In the genomic region with DNA sequence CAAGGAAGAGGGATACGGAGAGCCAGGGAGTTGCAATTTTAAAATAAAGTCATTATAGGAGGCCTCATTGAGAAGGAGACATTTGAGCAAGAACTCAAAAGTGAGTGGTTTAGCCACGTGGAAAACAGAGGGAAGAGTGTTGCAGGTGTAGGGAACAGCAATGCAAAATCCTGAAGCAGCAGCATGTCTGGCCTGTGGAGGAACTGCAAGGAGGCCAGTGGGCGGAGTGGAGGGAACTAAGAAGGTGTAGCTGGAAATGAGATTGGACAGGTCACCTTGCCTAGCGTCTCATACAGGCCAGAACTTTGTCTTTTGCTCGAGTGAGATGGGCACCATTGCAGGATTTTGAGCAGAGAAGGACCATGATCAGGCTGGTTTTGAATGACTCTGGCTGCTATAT, we compare ENCODE assay signal across 15 cellular contexts. TPM values are rescaled to one million over a fixed set of nuclear protein-coding genes. Genes with fewer than 3 reads are reported as not detected.
DNase-seq lines count a peak whose midpoint lies in the region; ATAC-seq and TF ChIP-seq lines count a peak whose summit lies in the region.
"Had no signal": no experiment of that assay in that cellular context is flagged by ENCODE, and none has a peak within 500 bp of the region (broad histone marks: within the 10 kb centered on the region; RNA-seq: fewer than 3 reads in every experiment).

No MANE protein-coding gene starts in this region.

- peak overlapping the region; percentile 31 to 94 (median 88) for H3K27ac Mint-ChIP-seq in CD4-positive, alpha-beta memory T cell
- H3K27ac Mint-ChIP-seq in central memory CD8-positive, alpha-beta T cell (ENCODE audit: low read depth): no peak overlapping the region
- peak overlapping the region; percentile 29 to 92 (median 80) for H3K27ac Mint-ChIP-seq in naive thymus-derived CD8-positive, alpha-beta T cell
- H3K27ac Mint-ChIP-seq in CD14-positive monocyte: no peak overlapping the region
- H3K27ac Mint-ChIP-seq in activated T-helper 1 cell treated with anti-CD3 and anti-CD28 coated beads, Interleukin-12 subunit alpha, Interleukin-12 subunit beta, Interleukin-2, Interleukin-4 antibody, amounts not matched to agents 30 ng/mL and 10 ng/mL and 1 ng/mL, durations not matched to agents 14 hours and 24 hours and 36 hours: no peak overlapping the region
- H3K27ac Mint-ChIP-seq in activated T-helper 2 cell treated with anti-CD3 and anti-CD28 coated beads, Interferon-gamma antibody, Interleukin-2, Interleukin-4, amounts not matched to agents 10 μg/mL and 5 μg/mL and 100 μg/mL, durations not matched to agents 14 hours and 24 hours and 36 hours: no peak overlapping the region

- no peak for TF ChIP-seq POLR2A in Peyer's patch (IDR thresholded peaks at IDR 0.05)

- no peak overlapping the region for H3K4me3 ChIP-seq in CD4-positive, alpha-beta memory T cell (ENCODE audit: low read length in 2 of 2)
- H3K4me3 ChIP-seq in H7 (ENCODE audit: insufficient read depth, low read depth, low read length) (no peak overlapping the region), Peyer's patch (no peak overlapping the region)
- H3K4me3 ChIP-seq: BLaER1 treated with 17β-estradiol and CSF1 and Interleukin-3, amounts not matched to agents 10 nM and 100 nM had no signal

- no peaks in the 10 kb centered on the region for H3K9me3 ChIP-seq in CD4-positive, alpha-beta memory T cell (ENCODE audit: control insufficient read depth in 1 of 2, low read length in 2 of 2)
- no peaks in the 10 kb centered on the region for H3K9me3 ChIP-seq in Peyer's patch
- H3K9me3 ChIP-seq: BLaER1 treated with 17β-estradiol and CSF1 and Interleukin-3, amounts not matched to agents 10 nM and 100 nM had no signal

- peaks cover 13 to 23% (median 17%) of the 10 kb centered on the region in 4 donors for H3K4me1 Mint-ChIP-seq in CD4-positive, alpha-beta memory T cell
- peaks cover 7% of the 10 kb centered on the region for H3K4me1 Mint-ChIP-seq in central memory CD8-positive, alpha-beta T cell
- peaks cover 6 to 22% (median 13%) of the 10 kb centered on the region in 4 donors for H3K4me1 Mint-ChIP-seq in naive thymus-derived CD8-positive, alpha-beta T cell
- H3K4me1 Mint-ChIP-seq in CD14-positive monocyte: peaks cover 7% of the 10 kb centered on the region
- H3K4me1 Mint-ChIP-seq in activated T-helper 1 cell treated with anti-CD3 and anti-CD28 coated beads, Interleukin-12 subunit alpha, Interleukin-12 subunit beta, Interleukin-2, Interleukin-4 antibody, amounts not matched to agents 30 ng/mL and 10 ng/mL and 1 ng/mL, durations not matched to agents 14 hours and 24 hours and 36 hours (ENCODE audit: low read depth): peaks cover 6% of the 10 kb centered on the region
- no peaks in the 10 kb centered on the region for H3K4me1 Mint-ChIP-seq in activated T-helper 2 cell treated with anti-CD3 and anti-CD28 coated beads, Interferon-gamma antibody, Interleukin-2, Interleukin-4, amounts not matched to agents 10 μg/mL and 5 μg/mL and 100 μg/mL, durations not matched to agents 14 hours and 24 hours and 36 hours (ENCODE audit: low read depth)

- intact Hi-C loops in CD4-positive, alpha-beta memory T cell (cut with micrococcal nuclease): no loop called here
- intact Hi-C loops in CD14-positive monocyte (cut with micrococcal nuclease): no loop called here
- intact Hi-C loops in activated T-helper 1 cell treated with anti-CD3 and anti-CD28 coated beads, Interleukin-12 subunit alpha, Interleukin-12 subunit beta, Interleukin-2, Interleukin-4 antibody, amounts not matched to agents 30 ng/mL and 10 ng/mL and 1 ng/mL, durations not matched to agents 14 hours and 24 hours and 36 hours (cut with micrococcal nuclease): no loop called here
- intact Hi-C loops in activated T-helper 2 cell treated with anti-CD3 and anti-CD28 coated beads, Interferon-gamma antibody, Interleukin-2, Interleukin-4, amounts not matched to agents 10 μg/mL and 5 μg/mL and 100 μg/mL, durations not matched to agents 14 hours and 24 hours and 36 hours (cut with micrococcal nuclease): no loop called here

- H3K9me3 Mint-ChIP-seq in CD4-positive, alpha-beta memory T cell: no peaks in the 10 kb centered on the region
- no peaks in the 10 kb centered on the region for H3K9me3 Mint-ChIP-seq in central memory CD8-positive, alpha-beta T cell
- no peaks in the 10 kb centered on the region for H3K9me3 Mint-ChIP-seq in naive thymus-derived CD8-positive, alpha-beta T cell
- H3K9me3 Mint-ChIP-seq in CD14-positive monocyte: no peaks in the 10 kb centered on the region
- no peaks in the 10 kb centered on the region for H3K9me3 Mint-ChIP-seq in activated T-helper 1 cell treated with anti-CD3 and anti-CD28 coated beads, Interleukin-12 subunit alpha, Interleukin-12 subunit beta, Interleukin-2, Interleukin-4 antibody, amounts not matched to agents 30 ng/mL and 10 ng/mL and 1 ng/mL, durations not matched to agents 14 hours and 24 hours and 36 hours
- no peaks in the 10 kb centered on the region for H3K9me3 Mint-ChIP-seq in activated T-helper 2 cell treated with anti-CD3 and anti-CD28 coated beads, Interferon-gamma antibody, Interleukin-2, Interleukin-4, amounts not matched to agents 10 μg/mL and 5 μg/mL and 100 μg/mL, durations not matched to agents 14 hours and 24 hours and 36 hours

- no peaks in the 10 kb centered on the region for H3K27me3 ChIP-seq in CD4-positive, alpha-beta memory T cell (ENCODE audit: insufficient read depth, low read length)
- no peaks in the 10 kb centered on the region for H3K27me3 ChIP-seq in H7 (ENCODE audit: control insufficient read depth, insufficient read depth, low read length)
- H3K27me3 ChIP-seq in Peyer's patch: no peaks in the 10 kb centered on the region

- H3K27ac ChIP-seq in CD4-positive, alpha-beta memory T cell (ENCODE audit: low read depth, low read length): no peak overlapping the region
- no peak overlapping the region for H3K27ac ChIP-seq in Peyer's patch
- H3K27ac ChIP-seq: BLaER1 treated with 17β-estradiol and CSF1 and Interleukin-3, amounts not matched to agents 10 nM and 100 nM had no signal

- no peaks in the 10 kb centered on the region for H3K36me3 Mint-ChIP-seq in CD4-positive, alpha-beta memory T cell
- H3K36me3 Mint-ChIP-seq in central memory CD8-positive, alpha-beta T cell (ENCODE audit: insufficient read depth): no peaks in the 10 kb centered on the region
- H3K36me3 Mint-ChIP-seq in naive thymus-derived CD8-positive, alpha-beta T cell: no peaks in the 10 kb centered on the region
- H3K36me3 Mint-ChIP-seq in CD14-positive monocyte: no peaks in the 10 kb centered on the region
- no peaks in the 10 kb centered on the region for H3K36me3 Mint-ChIP-seq in activated T-helper 1 cell treated with anti-CD3 and anti-CD28 coated beads, Interleukin-12 subunit alpha, Interleukin-12 subunit beta, Interleukin-2, Interleukin-4 antibody, amounts not matched to agents 30 ng/mL and 10 ng/mL and 1 ng/mL, durations not matched to agents 14 hours and 24 hours and 36 hours (ENCODE audit: low read depth)
- no peaks in the 10 kb centered on the region for H3K36me3 Mint-ChIP-seq in activated T-helper 2 cell treated with anti-CD3 and anti-CD28 coated beads, Interferon-gamma antibody, Interleukin-2, Interleukin-4, amounts not matched to agents 10 μg/mL and 5 μg/mL and 100 μg/mL, durations not matched to agents 14 hours and 24 hours and 36 hours (ENCODE audit: low read depth)

- ATAC-seq in central memory CD8-positive, alpha-beta T cell (replicated peaks; ENCODE audit: extremely low read depth, poor library complexity, severe bottlenecking): no peak
- ATAC-seq in naive thymus-derived CD8-positive, alpha-beta T cell: no peak

- no peak for DNase-seq in CD4-positive, alpha-beta memory T cell
- DNase-seq in H7 (peak; percentile 17), Peyer's patch (no peak), CD14-positive monocyte (ENCODE audit: low spot score) (no peak)
- DNase-seq in central memory CD8-positive, alpha-beta T cell (ENCODE audit: low spot score in 2 of 2): no peak
- DNase-seq in naive thymus-derived CD8-positive, alpha-beta T cell: no peak
- DNase-seq in activated T-helper 1 cell treated with anti-CD3 and anti-CD28 coated beads, Interleukin-12 subunit alpha, Interleukin-12 subunit beta, Interleukin-2, Interleukin-4 antibody, amounts not matched to agents 30 ng/mL and 10 ng/mL and 1 ng/mL, durations not matched to agents 14 hours and 24 hours and 36 hours (ENCODE audit: low spot score): no peak
- DNase-seq in activated T-helper 2 cell treated with anti-CD3 and anti-CD28 coated beads, Interferon-gamma antibody, Interleukin-2, Interleukin-4, amounts not matched to agents 10 μg/mL and 5 μg/mL and 100 μg/mL, durations not matched to agents 14 hours and 24 hours and 36 hours (ENCODE audit: low spot score): no peak
- DNase-seq: DMS53, NCI-H1048, NCI-H1694, NCI-H2171, NCI-H82, SHP77 treated with DMSO at 0.1 percent for 48 hours had no signal

- TF ChIP-seq CTCF in Peyer's patch (IDR thresholded peaks at IDR 0.05) (no peak), CD14-positive monocyte (IDR thresholded peaks at IDR 0.05) (no peak)

- CTCF ChIA-PET in CD4-positive, alpha-beta memory T cell (lab: Charles Lee; ENCODE audit: partially characterized antibody): interaction anchor here (2.0 kb wide), 1 partner anchor 14 kb away, joined by 5 read pairs; no protein-coding TSS in a partner anchor

- peaks cover 15% of the 10 kb centered on the region for H3K4me1 ChIP-seq in CD4-positive, alpha-beta memory T cell (ENCODE audit: insufficient read depth, low read length)
- H3K4me1 ChIP-seq in Peyer's patch: peaks cover 0 to 5% (median 0%) of the 10 kb centered on the region in 4 donors
- H3K4me1 ChIP-seq: BLaER1 treated with 17β-estradiol and CSF1 and Interleukin-3, amounts not matched to agents 10 nM and 100 nM had no signal

- POLR2A ChIA-PET in CD4-positive, alpha-beta memory T cell (lab: Charles Lee; ENCODE audit: partially characterized antibody): interaction anchor here (2.0 kb wide), 1 partner anchor 11 kb away, joined by 13 read pairs; no protein-coding TSS in a partner anchor
- POLR2A ChIA-PET in naive thymus-derived CD8-positive, alpha-beta T cell (lab: Charles Lee): interaction anchor here (2.5 kb wide), 1 partner anchor 10 kb away, joined by 11 read pairs; no protein-coding TSS in a partner anchor

- no peaks in the 10 kb centered on the region for H3K36me3 ChIP-seq in CD4-positive, alpha-beta memory T cell (ENCODE audit: insufficient read depth, low read length)
- H3K36me3 ChIP-seq in H7 (replicated peaks; ENCODE audit: control insufficient read depth, insufficient read depth, low read length) (no peaks in the 10 kb centered on the region), Peyer's patch (no peaks in the 10 kb centered on the region)
- H3K36me3 ChIP-seq: BLaER1 treated with 17β-estradiol and CSF1 and Interleukin-3, amounts not matched to agents 10 nM and 100 nM had no signal

- no peaks in the 10 kb centered on the region for H3K27me3 Mint-ChIP-seq in CD4-positive, alpha-beta memory T cell
- no peaks in the 10 kb centered on the region for H3K27me3 Mint-ChIP-seq in central memory CD8-positive, alpha-beta T cell
- H3K27me3 Mint-ChIP-seq in naive thymus-derived CD8-positive, alpha-beta T cell: no peaks in the 10 kb centered on the region
- peaks cover 4% of the 10 kb centered on the region in 3 donors for H3K27me3 Mint-ChIP-seq in CD14-positive monocyte (ENCODE audit: low read depth in 3 of 3)
- H3K27me3 Mint-ChIP-seq in activated T-helper 1 cell treated with anti-CD3 and anti-CD28 coated beads, Interleukin-12 subunit alpha, Interleukin-12 subunit beta, Interleukin-2, Interleukin-4 antibody, amounts not matched to agents 30 ng/mL and 10 ng/mL and 1 ng/mL, durations not matched to agents 14 hours and 24 hours and 36 hours (ENCODE audit: insufficient read depth): peaks cover 9% of the 10 kb centered on the region
- H3K27me3 Mint-ChIP-seq in activated T-helper 2 cell treated with anti-CD3 and anti-CD28 coated beads, Interferon-gamma antibody, Interleukin-2, Interleukin-4, amounts not matched to agents 10 μg/mL and 5 μg/mL and 100 μg/mL, durations not matched to agents 14 hours and 24 hours and 36 hours (ENCODE audit: low read depth): peaks cover 14% of the 10 kb centered on the region

- H3K4me3 Mint-ChIP-seq in CD4-positive, alpha-beta memory T cell: peak overlapping the region in 5 of 8 donors; percentile 24 to 69 (median 54)
- H3K4me3 Mint-ChIP-seq in central memory CD8-positive, alpha-beta T cell: peak overlapping the region; percentile 4
- H3K4me3 Mint-ChIP-seq in naive thymus-derived CD8-positive, alpha-beta T cell: peak overlapping the region in 8 of 10 donors; percentile 16 to 72 (median 56)
- no peak overlapping the region for H3K4me3 Mint-ChIP-seq in CD14-positive monocyte
- H3K4me3 Mint-ChIP-seq in activated T-helper 1 cell treated with anti-CD3 and anti-CD28 coated beads, Interleukin-12 subunit alpha, Interleukin-12 subunit beta, Interleukin-2, Interleukin-4 antibody, amounts not matched to agents 30 ng/mL and 10 ng/mL and 1 ng/mL, durations not matched to agents 14 hours and 24 hours and 36 hours: no peak overlapping the region
- H3K4me3 Mint-ChIP-seq in activated T-helper 2 cell treated with anti-CD3 and anti-CD28 coated beads, Interferon-gamma antibody, Interleukin-2, Interleukin-4, amounts not matched to agents 10 μg/mL and 5 μg/mL and 100 μg/mL, durations not matched to agents 14 hours and 24 hours and 36 hours (ENCODE audit: low read depth): no peak overlapping the region

RNA-seq across cellular contexts. Expression of a gene that starts 34.9 kb away (rescaled TPM):
- 1 to 10 TPM; 1.7 to 2.7 TPM for total RNA-seq in CD4-positive, alpha-beta memory T cell
- under 1 TPM in 1 of 2 donors, not detected in 1; 0.26 TPM for polyA plus RNA-seq in CD4-positive, alpha-beta memory T cell
- total RNA-seq in H7 (2014; rRNA removed; shearing (Covaris generic)): 1.1 and 8.6 TPM in 2 replicates
- 1 to 10 TPM; 3.9 to 5.1 TPM for total RNA-seq in naive thymus-derived CD8-positive, alpha-beta T cell
- 1 to 10 TPM in 2 of 3 donors, not detected in 1; 2.1 TPM for polyA plus RNA-seq in naive thymus-derived CD8-positive, alpha-beta T cell
- 1 to 10 TPM in 1 of 4 donors, not detected in 3; 5.0 TPM for total RNA-seq in Peyer's patch
- not detected for polyA plus RNA-seq in CD14-positive monocyte
- 0.54 and 0.57 TPM in 2 replicates for total RNA-seq in activated T-helper 1 cell treated with anti-CD3 and anti-CD28 coated beads, Interleukin-12 subunit alpha, Interleukin-12 subunit beta, Interleukin-2, Interleukin-4 antibody, amounts not matched to agents 30 ng/mL and 10 ng/mL and 1 ng/mL, durations not matched to agents 14 hours and 24 hours and 36 hours
- 0.51 TPM in 1 of 2 replicates, not detected in the other for total RNA-seq in activated T-helper 2 cell treated with anti-CD3 and anti-CD28 coated beads, Interferon-gamma antibody, Interleukin-2, Interleukin-4, amounts not matched to agents 10 μg/mL and 5 μg/mL and 100 μg/mL, durations not matched to agents 14 hours and 24 hours and 36 hours

RNA-seq across cellular contexts. Expression of a gene that starts 35.0 kb away (rescaled TPM):
- 10 to 100 TPM; 19.9 to 23.1 TPM for total RNA-seq in CD4-positive, alpha-beta memory T cell
- 10 to 100 TPM in 1 of 2 donors, 1 to 10 TPM in 1; 9.3 to 23.8 TPM for polyA plus RNA-seq in CD4-positive, alpha-beta memory T cell
- 21.4 and 24.2 TPM in 2 replicates for total RNA-seq in H7 (2014; rRNA removed; shearing (Covaris generic))
- 10 to 100 TPM; 20.5 to 22.6 TPM for total RNA-seq in naive thymus-derived CD8-positive, alpha-beta T cell
- polyA plus RNA-seq in naive thymus-derived CD8-positive, alpha-beta T cell: 10 to 100 TPM; 10.5 to 15.9 (median 13.9) TPM
- total RNA-seq in Peyer's patch: 10 to 100 TPM; 32.2 to 43.9 (median 40.0) TPM
- 1 to 10 TPM; 7.1 to 10.0 TPM for polyA plus RNA-seq in CD14-positive monocyte
- total RNA-seq in activated T-helper 1 cell treated with anti-CD3 and anti-CD28 coated beads, Interleukin-12 subunit alpha, Interleukin-12 subunit beta, Interleukin-2, Interleukin-4 antibody, amounts not matched to agents 30 ng/mL and 10 ng/mL and 1 ng/mL, durations not matched to agents 14 hours and 24 hours and 36 hours: 25.2 and 25.6 TPM in 2 replicates
- total RNA-seq in activated T-helper 2 cell treated with anti-CD3 and anti-CD28 coated beads, Interferon-gamma antibody, Interleukin-2, Interleukin-4, amounts not matched to agents 10 μg/mL and 5 μg/mL and 100 μg/mL, durations not matched to agents 14 hours and 24 hours and 36 hours: 23.3 and 26.6 TPM in 2 replicates

RNA-seq across cellular contexts. Expression of a gene that starts 51.7 kb away (rescaled TPM):
- 1 to 10 TPM; 2.4 to 3.0 TPM for total RNA-seq in CD4-positive, alpha-beta memory T cell
- under 1 TPM in 1 of 2 donors, not detected in 1; 0.98 TPM for polyA plus RNA-seq in CD4-positive, alpha-beta memory T cell
- total RNA-seq in H7 (2014; rRNA removed; shearing (Covaris generic)): 0.59 and 0.85 TPM in 2 replicates
- total RNA-seq in naive thymus-derived CD8-positive, alpha-beta T cell: 1 to 10 TPM; 3.8 to 4.7 TPM
- polyA plus RNA-seq in naive thymus-derived CD8-positive, alpha-beta T cell: under 1 TPM in 2 of 3 donors, not detected in 1; 0.05 to 0.30 TPM
- 1 to 10 TPM in 2 of 4 donors, under 1 TPM in 1, not detected in 1; 0.95 to 5.8 (median 1.6) TPM for total RNA-seq in Peyer's patch
- not detected for polyA plus RNA-seq in CD14-positive monocyte
- 0.32 and 1.2 TPM in 2 replicates for total RNA-seq in activated T-helper 1 cell treated with anti-CD3 and anti-CD28 coated beads, Interleukin-12 subunit alpha, Interleukin-12 subunit beta, Interleukin-2, Interleukin-4 antibody, amounts not matched to agents 30 ng/mL and 10 ng/mL and 1 ng/mL, durations not matched to agents 14 hours and 24 hours and 36 hours
- total RNA-seq in activated T-helper 2 cell treated with anti-CD3 and anti-CD28 coated beads, Interferon-gamma antibody, Interleukin-2, Interleukin-4, amounts not matched to agents 10 μg/mL and 5 μg/mL and 100 μg/mL, durations not matched to agents 14 hours and 24 hours and 36 hours: 0.71 and 1.0 TPM in 2 replicates

Comparison
In these comparisons a context has a peak if more than half of its experiments do, and no peak if none do; other contexts are left out.
1. H3K27ac Mint-ChIP-seq: peak in CD4-positive, alpha-beta memory T cell (7 of 7) and naive thymus-derived CD8-positive, alpha-beta T cell (10 of 10); none in central memory CD8-positive, alpha-beta T cell (single experiment), CD14-positive monocyte (0 of 7), activated T-helper 1 cell treated with anti-CD3 and anti-CD28 coated beads, Interleukin-12 subunit alpha, Interleukin-12 subunit beta, Interleukin-2, Interleukin-4 antibody, amounts not matched to agents 30 ng/mL and 10 ng/mL and 1 ng/mL, durations not matched to agents 14 hours and 24 hours and 36 hours (single experiment) and activated T-helper 2 cell treated with anti-CD3 and anti-CD28 coated beads, Interferon-gamma antibody, Interleukin-2, Interleukin-4, amounts not matched to agents 10 μg/mL and 5 μg/mL and 100 μg/mL, durations not matched to agents 14 hours and 24 hours and 36 hours (single experiment).
2. H3K4me3 Mint-ChIP-seq: peak in CD4-positive, alpha-beta memory T cell (5 of 8), central memory CD8-positive, alpha-beta T cell (single experiment) and naive thymus-derived CD8-positive, alpha-beta T cell (8 of 10); none in CD14-positive monocyte (0 of 2), activated T-helper 1 cell treated with anti-CD3 and anti-CD28 coated beads, Interleukin-12 subunit alpha, Interleukin-12 subunit beta, Interleukin-2, Interleukin-4 antibody, amounts not matched to agents 30 ng/mL and 10 ng/mL and 1 ng/mL, durations not matched to agents 14 hours and 24 hours and 36 hours (single experiment) and activated T-helper 2 cell treated with anti-CD3 and anti-CD28 coated beads, Interferon-gamma antibody, Interleukin-2, Interleukin-4, amounts not matched to agents 10 μg/mL and 5 μg/mL and 100 μg/mL, durations not matched to agents 14 hours and 24 hours and 36 hours (single experiment).